Comparison of ENCODE assay signal across 22 cellular contexts in genomic region chr7:127832592-127832991, GRCh38.
DNase-seq lines count a peak whose midpoint lies in the region; ATAC-seq, FAIRE-seq and TF ChIP-seq lines count a peak whose summit lies in the region.
"Had no signal": no experiment of that assay in that cellular context is flagged by ENCODE, and none has a peak within 500 bp of the region (broad histone marks: within the 10 kb centered on the region; RNA-seq: fewer than 3 reads in every experiment).

No MANE protein-coding gene starts in this region.

- H2AK5ac ChIP-seq in H9 (ENCODE audit: insufficient read length, low read length) = no peak overlapping the region

- no peak overlapping the region for H3K56ac ChIP-seq in H9 (ENCODE audit: insufficient read length, low read depth, low read length)

- H3T11ph ChIP-seq in H9 (ENCODE audit: low read length) = no peak overlapping the region

- no peak overlapping the region for H3K27ac Mint-ChIP-seq in H9
- H3K27ac Mint-ChIP-seq in chondrocyte (ENCODE audit: unreplicated experiment) = no peak overlapping the region

- no peak overlapping the region for H4K91ac ChIP-seq in H9 (ENCODE audit: insufficient read length, low read depth, low read length)

- H4K20me1 ChIP-seq in H9 (ENCODE audit: control insufficient read depth, insufficient read depth, insufficient read length) = no peaks in the 10 kb centered on the region

- H3K4me1 ChIP-seq in H9 (ENCODE audit: insufficient read depth, low read length) = no peaks in the 10 kb centered on the region

- H3K79me1 ChIP-seq in H9 (ENCODE audit: insufficient read depth, low read depth, low read length, poor library complexity, severe bottlenecking) = peaks cover 7% of the 10 kb centered on the region

- H2AFZ ChIP-seq in H9 (ENCODE audit: low read length) = no peak overlapping the region

- TF ChIP-seq CTCF in H9 (conservative IDR thresholded peaks at IDR 0.05) = no peak
- TF ChIP-seq CTCF in chondrocyte (IDR thresholded peaks at IDR 0.05) = no peak

- H3K36me3 Mint-ChIP-seq in H9 (ENCODE audit: insufficient read depth in 1 of 3, low read depth in 3 of 3) = peaks cover 8 to 17% (median 16%) of the 10 kb centered on the region in 3 experiments
- no peaks in the 10 kb centered on the region for H3K36me3 Mint-ChIP-seq in chondrocyte (ENCODE audit: low read depth)

- H2BK120ac ChIP-seq in H9 (ENCODE audit: low read depth, low read length, poor library complexity, severe bottlenecking) = no peak overlapping the region

- no peaks in the 10 kb centered on the region for H3K23me2 ChIP-seq in H9 (ENCODE audit: insufficient read length, low read depth, low read length, poor library complexity, severe bottlenecking)

- H3K14ac ChIP-seq in H9 (ENCODE audit: insufficient read depth, low read length) = peak overlapping the region; percentile 70; the same call in 1 of the 2 replicates

- H3K23ac ChIP-seq in H9 (ENCODE audit: insufficient read length, low read depth, low read length) = no peak overlapping the region

- no peak overlapping the region for H3K4me2 ChIP-seq in H9 (ENCODE audit: insufficient read depth, insufficient read length, low read length)

- H4K8ac ChIP-seq in H9 (replicated peaks; ENCODE audit: insufficient read length, low read depth, low read length) = no peak overlapping the region

- H3K4me1 Mint-ChIP-seq in H9 (peaks cover 3 to 8% of the 10 kb centered on the region in 2 experiments), chondrocyte (ENCODE audit: low read depth) (peaks cover 41% of the 10 kb centered on the region)

- no peak overlapping the region for H2BK15ac ChIP-seq in H9 (ENCODE audit: low read depth, low read length)

- no peak overlapping the region for H2BK20ac ChIP-seq in H9 (ENCODE audit: low read depth, low read length, poor library complexity, severe bottlenecking)

- no peak overlapping the region for H3K4ac ChIP-seq in H9 (ENCODE audit: low read depth, low read length)

- TF ChIP-seq POLR2A in GM12891 (IDR thresholded peaks at IDR 0.05; ENCODE audit: low read depth, low read length) = no peak

- H4K5ac ChIP-seq in H9 (ENCODE audit: insufficient read length, low read depth, low read length) = no peak overlapping the region

- H3K27ac ChIP-seq in H9 (ENCODE audit: insufficient read length, low read depth, low read length) = no peak overlapping the region

- peaks cover 4 to 9% of the 10 kb centered on the region in 2 experiments; a peak in 4 of 5 replicates for H3K9me3 Mint-ChIP-seq in H9
- H3K9me3 Mint-ChIP-seq in chondrocyte (ENCODE audit: low read depth) = no peaks in the 10 kb centered on the region

- H3K27me3 Mint-ChIP-seq in H9 (ENCODE audit: low read depth) (no peaks in the 10 kb centered on the region), chondrocyte (ENCODE audit: low read depth) (no peaks in the 10 kb centered on the region)
- H3K27me3 Mint-ChIP-seq: CD4-positive, CD25-positive, alpha-beta regulatory T cell; CD8-positive, alpha-beta memory T cell had no signal

- H3K4me3 Mint-ChIP-seq in H9 (no peak overlapping the region), chondrocyte (ENCODE audit: unreplicated experiment) (no peak overlapping the region)
- H3K4me3 Mint-ChIP-seq: CD4-positive, CD25-positive, alpha-beta regulatory T cell; CD8-positive, alpha-beta memory T cell had no signal

- peak; percentile 22 for ATAC-seq in left lobe of liver
- ATAC-seq in GM21723 (IDR thresholded peaks at IDR 0.05; ENCODE audit: unreplicated experiment) = no peak

- no CpG with 5 or more reads among the region's 7 CpGs for WGBS in H9 (ENCODE audit: extremely low coverage, insufficient read length, low lambda C conversion rate)

- H3K9me3 ChIP-seq in H9 (ENCODE audit: control insufficient read depth, low read depth, low read length) = no peaks in the 10 kb centered on the region
- H3K9me3 ChIP-seq: BE2C had no signal

- H2BK12ac ChIP-seq in H9 (ENCODE audit: insufficient read length, low read depth, low read length) = no peak overlapping the region

- peak; percentile 28 for FAIRE-seq in GM12891 (lab: Jason Lieb, UNC)
- FAIRE-seq: A204.1, G401.6, GM12892, GM18507 had no signal

- no peak overlapping the region for H3K18ac ChIP-seq in H9 (ENCODE audit: insufficient read length, low read depth, low read length)

- no peaks in the 10 kb centered on the region for H3K27me3 ChIP-seq in H9 (ENCODE audit: insufficient read depth, low read length)
- H3K27me3 ChIP-seq: BE2C had no signal

- no peak overlapping the region for H2BK5ac ChIP-seq in H9 (ENCODE audit: insufficient read length, low read length)

- H3K79me2 ChIP-seq in H9 (ENCODE audit: insufficient read depth, low read length) = peaks cover 3% of the 10 kb centered on the region; the same call in 1 of the 2 replicates

- no peak overlapping the region for H3K9ac ChIP-seq in H9 (ENCODE audit: extremely low read depth, insufficient read length, low read length)

- no peak for DNase-seq in GM12891 (ENCODE audit: insufficient read length, low spot score)
- no peak for DNase-seq in H9
- DNase-seq in chondrocyte (ENCODE audit: low spot score) = peak; percentile 70
- DNase-seq in left lobe of liver (ENCODE audit: low spot score) = no peak
- DNase-seq in kidney tubule cell (ENCODE audit: low spot score) = no peak
- no peak for DNase-seq in LoVo (ENCODE audit: low spot score)
- no peak for DNase-seq in NCI-H226
- DNase-seq: ACHN; BE2C; CD4-positive, CD25-positive, alpha-beta regulatory T cell; CD8-positive, alpha-beta memory T cell; COR-L47; DMS 273 treated with DMSO at 0.1 percent for 48 hours; DMS53; DND-41; EL; HCEC 1CT had no signal

TF ChIP-seq in GM12891, 5 proteins besides CTCF, POLR2A, EP300 and RAD21:
- TF ChIP-seq TAF1 (IDR thresholded peaks at IDR 0.05; ENCODE audit: low read depth, low read length) (no peak), PAX5 (IDR thresholded peaks at IDR 0.05; ENCODE audit: insufficient read depth, low read length, severe bottlenecking) (no peak), POLR2AphosphoS5 (IDR thresholded peaks at IDR 0.05; ENCODE audit: low read depth, low read length) (no peak), POU2F2 (IDR thresholded peaks at IDR 0.05; ENCODE audit: low read depth, low read length) (no peak), SPI1 (IDR thresholded peaks at IDR 0.05; ENCODE audit: low read depth, low read length) (no peak)
